7 cellular contexts compared by ENCODE assay signal in genomic region chr1:65002156-65002507, GRCh38. TPM values are rescaled to one million over a fixed set of nuclear protein-coding genes. Genes with fewer than 3 reads are reported as not detected.
DNase-seq lines count a peak whose midpoint lies in the region; ATAC-seq and TF ChIP-seq lines count a peak whose summit lies in the region.

No MANE protein-coding gene starts in this region.

- H4K20me1 ChIP-seq in hepatocyte (ENCODE audit: insufficient read depth, poor library complexity, severe bottlenecking) = no peaks in the 10 kb centered on the region

- DNase-seq in HFFc6 (no peak), activated T-helper 1 cell treated with Interleukin-2 at 50 U/mL for 16 hours (ENCODE audit: low read depth) (peak; percentile 1), hepatocyte (ENCODE audit: low spot score) (no peak), DMS 273 treated with DMSO at 0.1 percent for 48 hours (lab: John Stamatoyannopoulos, UW) (no peak)
- no peak for DNase-seq in stimulated activated effector memory CD8-positive, alpha-beta T cell treated with anti-CD3 and anti-CD28 coated beads, Interleukin-12 subunit alpha, Interleukin-12 subunit beta, amount 100 ng/mL, for 72 hours (ENCODE audit: low spot score in 2 of 2)

- H3K27me3 ChIP-seq in hepatocyte = peaks cover 23% of the 10 kb centered on the region

- H3K9me3 ChIP-seq in hepatocyte (ENCODE audit: low read depth) = no peaks in the 10 kb centered on the region

- peak overlapping the region; percentile 87 for H3K27ac ChIP-seq in hepatocyte

- peak overlapping the region; percentile 77 for H3K4me3 Mint-ChIP-seq in HFFc6
- H3K4me3 Mint-ChIP-seq in stimulated activated effector memory CD8-positive, alpha-beta T cell treated with anti-CD3 and anti-CD28 coated beads, Interleukin-12 subunit alpha, Interleukin-12 subunit beta, amount 100 ng/mL, for 72 hours = peak overlapping the region; percentile 67

- peak overlapping the region; percentile 92 for H3K4me2 ChIP-seq in hepatocyte

- H3K27ac Mint-ChIP-seq in HFFc6 = peak overlapping the region; percentile 81
- no peak overlapping the region for H3K27ac Mint-ChIP-seq in stimulated activated effector memory CD8-positive, alpha-beta T cell treated with anti-CD3 and anti-CD28 coated beads, Interleukin-12 subunit alpha, Interleukin-12 subunit beta, amount 100 ng/mL, for 72 hours

- no peaks in the 10 kb centered on the region; the same call in 1 of the 2 replicates for H3K36me3 Mint-ChIP-seq in HFFc6 (ENCODE audit: low read depth)
- H3K36me3 Mint-ChIP-seq in stimulated activated effector memory CD8-positive, alpha-beta T cell treated with anti-CD3 and anti-CD28 coated beads, Interleukin-12 subunit alpha, Interleukin-12 subunit beta, amount 100 ng/mL, for 72 hours = no peaks in the 10 kb centered on the region

- peaks cover 18% of the 10 kb centered on the region; the same call in 1 of the 2 replicates for H3K9me3 Mint-ChIP-seq in HFFc6
- H3K9me3 Mint-ChIP-seq in stimulated activated effector memory CD8-positive, alpha-beta T cell treated with anti-CD3 and anti-CD28 coated beads, Interleukin-12 subunit alpha, Interleukin-12 subunit beta, amount 100 ng/mL, for 72 hours = no peaks in the 10 kb centered on the region

- H3K79me2 ChIP-seq in hepatocyte = no peaks in the 10 kb centered on the region

- H3K4me1 ChIP-seq in hepatocyte (ENCODE audit: insufficient read depth) = peaks cover 6% of the 10 kb centered on the region

- peak overlapping the region; percentile 60 for H3K4me3 ChIP-seq in hepatocyte

- H3K27me3 Mint-ChIP-seq in HFFc6 (ENCODE audit: insufficient read depth) = peaks cover 3% of the 10 kb centered on the region

- no peaks in the 10 kb centered on the region for H3K9me2 ChIP-seq in hepatocyte (replicated peaks; ENCODE audit: insufficient read depth)

- ATAC-seq in stimulated activated effector memory CD8-positive, alpha-beta T cell treated with anti-CD3 and anti-CD28 coated beads, Interleukin-12 subunit alpha, Interleukin-12 subunit beta, amount 100 ng/mL, for 72 hours = peak; percentile 1
- ATAC-seq in GM18520 (IDR thresholded peaks at IDR 0.05; ENCODE audit: unreplicated experiment) = no peak
- no peak for ATAC-seq in HG02884 (IDR thresholded peaks at IDR 0.05; ENCODE audit: unreplicated experiment)

- peaks cover 22% of the 10 kb centered on the region for H3K4me1 Mint-ChIP-seq in HFFc6 (ENCODE audit: low read depth)
- H3K4me1 Mint-ChIP-seq in stimulated activated effector memory CD8-positive, alpha-beta T cell treated with anti-CD3 and anti-CD28 coated beads, Interleukin-12 subunit alpha, Interleukin-12 subunit beta, amount 100 ng/mL, for 72 hours = peaks cover 27% of the 10 kb centered on the region

- TF ChIP-seq CTCF in HFFc6 (IDR thresholded peaks at IDR 0.05) = no peak
- no peak for TF ChIP-seq CTCF in hepatocyte (IDR thresholded peaks at IDR 0.05; ENCODE audit: poor library complexity)

- peak overlapping the region; percentile 39 for H2AFZ ChIP-seq in hepatocyte

- H3K36me3 ChIP-seq in hepatocyte (replicated peaks; ENCODE audit: insufficient read depth, low read depth) = no peaks in the 10 kb centered on the region

- WGBS in hepatocyte (ENCODE audit: low lambda C conversion rate, missing lambda C conversion rate) = 49% methylated on average over 12 of the region's 12 CpGs

RNA-seq across cellular contexts. Expression of gene JAK1, which starts 35.8 kb away (rescaled TPM):
- 100 to 1,000 TPM in 2 of 6 experiments, 10 to 100 TPM in 4; 90.0 to 104 (median 98.3) TPM for total RNA-seq in HFFc6 (2021; fragmentation: NEBNext Ultra II Directional; extraction: Animal tissue kit (Norgen Biotek cat#: 25700))
- 102 and 104 TPM in 2 replicates for total RNA-seq in hepatocyte
- 60.2 and 63.5 TPM in 2 replicates for polyA plus RNA-seq in hepatocyte
